In genomic region chr16:275041-275621, GRCh38 we compare ENCODE assay signal across 8 cellular contexts. TPM values are rescaled to one million over a fixed set of nuclear protein-coding genes. Genes with fewer than 3 reads are reported as not detected.
DNase-seq lines count a peak whose midpoint lies in the region; ATAC-seq and TF ChIP-seq lines count a peak whose summit lies in the region.

No MANE protein-coding gene starts in this region.

- no peaks in the 10 kb centered on the region for H3K36me3 Mint-ChIP-seq in CD8-positive, alpha-beta T cell

- H3K9me3 ChIP-seq in CD8-positive, alpha-beta T cell (ENCODE audit: low read length) = no peaks in the 10 kb centered on the region
- no peaks in the 10 kb centered on the region for H3K9me3 ChIP-seq in Panc1 (ENCODE audit: control insufficient read depth, insufficient read depth, low read depth, low read length)
- H3K9me3 ChIP-seq in neuron (ENCODE audit: low read length) = no peaks in the 10 kb centered on the region

- H3K4me1 ChIP-seq in CD8-positive, alpha-beta T cell (ENCODE audit: insufficient read depth, low read length) = peaks cover 12% of the 10 kb centered on the region
- peaks cover 6% of the 10 kb centered on the region; the same call in 1 of the 2 replicates for H3K4me1 ChIP-seq in Panc1 (ENCODE audit: control insufficient read depth, insufficient read depth, low read length)
- H3K4me1 ChIP-seq in neuron (ENCODE audit: insufficient read depth, low read length) = peaks cover 4% of the 10 kb centered on the region

- in situ Hi-C loops in Panc1 (cut with HindIII; ENCODE audit: low pct_unique_long_range_greater_than_20kb, low sequenced_read_pairs) = no loop called here

- no peak overlapping the region for H3K27ac ChIP-seq in CD8-positive, alpha-beta T cell (ENCODE audit: low read depth, low read length)
- H3K27ac ChIP-seq in Panc1 (ENCODE audit: low read length) = no peak overlapping the region

- intact Hi-C loops in CD8-positive, alpha-beta T cell (cut with DNase I, micrococcal nuclease) = no loop called here
- intact Hi-C loops in Panc1 (cut with micrococcal nuclease; ENCODE audit: unreplicated experiment) = no loop called here

- peak overlapping the region; percentile 27 for H3K4me3 ChIP-seq in CD8-positive, alpha-beta T cell (ENCODE audit: low read depth, low read length)
- peak overlapping the region; percentile 35 to 57 for H3K4me3 ChIP-seq in Panc1 (ENCODE audit: low read depth in 2 of 2, low read length in 2 of 2)
- H3K4me3 ChIP-seq in neuron (ENCODE audit: low read length) = peak overlapping the region; percentile 37

- no peaks in the 10 kb centered on the region for H3K9me3 Mint-ChIP-seq in CD8-positive, alpha-beta T cell

- no TSS peak for BruUV-seq in Panc1 (replicated peaks; lab: Mats Ljungman, UMichigan)

- peaks cover 18% of the 10 kb centered on the region for H3K27me3 Mint-ChIP-seq in CD8-positive, alpha-beta T cell (ENCODE audit: low read depth)

- peaks cover 9% of the 10 kb centered on the region for H3K4me1 Mint-ChIP-seq in CD8-positive, alpha-beta T cell (ENCODE audit: low read depth)

- peaks cover 5% of the 10 kb centered on the region for H3K27me3 ChIP-seq in CD8-positive, alpha-beta T cell (ENCODE audit: insufficient read depth, low read length)
- H3K27me3 ChIP-seq in Panc1 (ENCODE audit: control insufficient read depth, insufficient read depth, low read length) (no peaks in the 10 kb centered on the region), neuron (ENCODE audit: insufficient read depth, low read length) (peaks cover 36% of the 10 kb centered on the region)

- DNase-seq in CD8-positive, alpha-beta T cell = peak in 2 of 7 experiments; percentile 18 to 20
- DNase-seq in Panc1 (ENCODE audit: low read depth, low spot score) = no peak
- no peak for DNase-seq in KG1 (lab: John Stamatoyannopoulos, UW)
- no peak for DNase-seq in midbrain (lab: John Stamatoyannopoulos, UW)
- DNase-seq in stimulated activated naive CD4-positive, alpha-beta T cell treated with Interleukin-2 at 50 U/mL for 16 hours (lab: John Stamatoyannopoulos, UW) = no peak
- no peak for DNase-seq in activated CD4-positive, CD25-positive, alpha-beta regulatory T cell (lab: John Stamatoyannopoulos, UW)

- no peak for TF ChIP-seq CTCF in CD8-positive, alpha-beta T cell (IDR thresholded peaks at IDR 0.05)
- TF ChIP-seq CTCF in Panc1 (IDR thresholded peaks at IDR 0.05) = no peak

- peak; percentile 54 for ATAC-seq in CD8-positive, alpha-beta T cell
- ATAC-seq in Panc1 = peak; percentile 64
- ATAC-seq in esophagus mucosa = peak; percentile 3

- no peak overlapping the region for H2AFZ ChIP-seq in neuron (ENCODE audit: low read depth, low read length)

- POLR2A ChIA-PET in CD8-positive, alpha-beta T cell (lab: Charles Lee) = no interaction called here
- POLR2A ChIA-PET in Panc1 (lab: Charles Lee) = no interaction called here

- H3K27ac Mint-ChIP-seq in CD8-positive, alpha-beta T cell = no peak overlapping the region

- H3K36me3 ChIP-seq in CD8-positive, alpha-beta T cell (ENCODE audit: insufficient read depth, low read length) = no peaks in the 10 kb centered on the region
- H3K36me3 ChIP-seq in Panc1 (ENCODE audit: control insufficient read depth, insufficient read depth, low read length) (no peaks in the 10 kb centered on the region), neuron (ENCODE audit: insufficient read depth, low read length) (no peaks in the 10 kb centered on the region)

- CTCF ChIA-PET in CD8-positive, alpha-beta T cell (lab: Charles Lee) = no interaction called here
- CTCF ChIA-PET in Panc1 (lab: Charles Lee) = no interaction called here

- H3K4me3 Mint-ChIP-seq in CD8-positive, alpha-beta T cell = peak overlapping the region; percentile 68

RNA-seq across cellular contexts. Expression of gene RGS11, which starts 0.6 kb away (rescaled TPM):
- not detected for total RNA-seq in CD8-positive, alpha-beta T cell
- total RNA-seq in Panc1 (2021; ENCODE audit: unreplicated experiment) = 10.2 TPM
- 25.0 TPM for polyA plus RNA-seq in Panc1 (2012; ENCODE audit: insufficient read length)
- total RNA-seq in esophagus mucosa = 0.92 TPM

RNA-seq across cellular contexts. Expression of gene ARHGDIG, which starts 5.3 kb away (rescaled TPM):
- not detected for total RNA-seq in CD8-positive, alpha-beta T cell
- 2.4 TPM for total RNA-seq in Panc1 (2021; ENCODE audit: unreplicated experiment)
- polyA plus RNA-seq in Panc1 (2012; ENCODE audit: insufficient read length) = 8.3 TPM
- not detected for total RNA-seq in esophagus mucosa

RNA-seq across cellular contexts. Expression of gene PDIA2, which starts 7.8 kb away (rescaled TPM):
- not detected for total RNA-seq in CD8-positive, alpha-beta T cell
- total RNA-seq in Panc1 (2021; ENCODE audit: unreplicated experiment) (1.1 TPM), esophagus mucosa (not detected)
- 3.2 TPM for polyA plus RNA-seq in Panc1 (2012; ENCODE audit: insufficient read length)

RNA-seq across cellular contexts. Expression of gene FAM234A, which starts 40.5 kb away (rescaled TPM):
- total RNA-seq in CD8-positive, alpha-beta T cell = 10 to 100 TPM; 22.4 to 24.7 TPM
- 121 TPM for total RNA-seq in Panc1 (2021; ENCODE audit: unreplicated experiment)
- 191 TPM for polyA plus RNA-seq in Panc1 (2012; ENCODE audit: insufficient read length)
- 56.4 TPM for total RNA-seq in esophagus mucosa

RNA-seq across cellular contexts. Expression of gene LUC7L, which starts 45.9 kb away (rescaled TPM):
- total RNA-seq in CD8-positive, alpha-beta T cell = 100 to 1,000 TPM; 136 to 142 TPM
- total RNA-seq in Panc1 (2021; ENCODE audit: unreplicated experiment) (75.3 TPM), esophagus mucosa (23.3 TPM)
- 68.7 TPM for polyA plus RNA-seq in Panc1 (2012; ENCODE audit: insufficient read length)

Comparison
In these comparisons a context has a peak if more than half of its experiments do, and no peak if none do; other contexts are left out.
1. ATAC-seq: peak in every context shown above with its lines; median percentile 64 in Panc1; 54 in CD8-positive, alpha-beta T cell; 3 in esophagus mucosa.